8 cellular contexts compared by ENCODE assay signal in genomic region chr1:27154469-27154990, GRCh38. TPM values are rescaled to one million over a fixed set of nuclear protein-coding genes. Genes with fewer than 3 reads are reported as not detected.
DNase-seq lines count a peak whose midpoint lies in the region; ATAC-seq and TF ChIP-seq lines count a peak whose summit lies in the region.

No MANE protein-coding gene starts in this region.

- H3K9ac ChIP-seq in duodenal mucosa (ENCODE audit: low read depth in 1 of 2, low read length in 2 of 2): peak overlapping the region; percentile 93 to 95

- no TSS peak for BruUV-seq in Caco-2 (replicated peaks; lab: Mats Ljungman, UMichigan)

- no peaks in the 10 kb centered on the region for H3K9me3 ChIP-seq in Caco-2
- H3K9me3 ChIP-seq in KOPT-K1 (ENCODE audit: insufficient read depth, low read length, poor library complexity, severe bottlenecking): no peaks in the 10 kb centered on the region
- H3K9me3 ChIP-seq in duodenal mucosa (ENCODE audit: control insufficient read depth in 1 of 2, low read length in 2 of 2): no peaks in the 10 kb centered on the region

- H3K27me3 ChIP-seq in Caco-2 (replicated peaks; ENCODE audit: control insufficient read depth, insufficient read depth, low read length) (no peaks in the 10 kb centered on the region), duodenal mucosa (ENCODE audit: control insufficient read depth in 1 of 2, insufficient read depth in 2 of 2, low read length in 2 of 2) (no peaks in the 10 kb centered on the region)

- no peak for ATAC-seq in HG02642 (IDR thresholded peaks at IDR 0.05; ENCODE audit: poor library complexity, unreplicated experiment)
- no peak for ATAC-seq in GM18858 (IDR thresholded peaks at IDR 0.05; ENCODE audit: unreplicated experiment)

- CTCF ChIA-PET in Caco-2 (lab: Charles Lee) (interaction anchor here (0.5 to 1.4 kb wide), 11 partner anchors 9 to 920 kb away, joined by 3 to 9 read pairs (median 4); partner anchors contain the start of gene CEP85), GM10248 (lab: Yijun Ruan, JAX) (interaction anchor here (0.6 to 7.9 kb wide), 21 partner anchors 9 to 208 kb away, joined by 3 to 88 read pairs (median 3); no protein-coding TSS in a partner anchor)

- H3K27ac ChIP-seq in KOPT-K1 (ENCODE audit: low read depth, low read length, poor library complexity, severe bottlenecking) (peak overlapping the region; percentile 68), duodenal mucosa (ENCODE audit: low read depth, low read length) (peak overlapping the region; percentile 38)

- peaks cover 7% of the 10 kb centered on the region for H3K4me1 ChIP-seq in Caco-2
- H3K4me1 ChIP-seq in duodenal mucosa (ENCODE audit: control insufficient read depth in 1 of 2, insufficient read depth in 2 of 2, low read length in 2 of 2): peaks cover 53 to 54% of the 10 kb centered on the region in 2 donors

- H3K36me3 Mint-ChIP-seq in Caco-2 (ENCODE audit: insufficient read depth, unreplicated experiment) (peaks cover 18% of the 10 kb centered on the region), nephron (ENCODE audit: low read depth) (no peaks in the 10 kb centered on the region)

- H3K27ac Mint-ChIP-seq in Caco-2 (ENCODE audit: unreplicated experiment) (peak overlapping the region; percentile 89), nephron (peak overlapping the region; percentile 72 to 97 (median 86))

- POLR2A ChIA-PET in Caco-2 (lab: Charles Lee) (interaction anchor here (0.5 to 2.5 kb wide), 14 partner anchors 9 to 421 kb away, joined by 3 to 20 read pairs (median 4); partner anchors contain the start of gene GPATCH3), GM10248 (lab: Yijun Ruan, JAX) (interaction anchor here (0.5 to 3.6 kb wide), 23 partner anchors 9 to 1598 kb away, joined by 3 to 110 read pairs (median 4); partner anchors contain the start of genes FAM76A, GPN2 and WDTC1)

- H3K27me3 Mint-ChIP-seq in Caco-2 (ENCODE audit: insufficient read depth, unreplicated experiment): no peaks in the 10 kb centered on the region
- H3K27me3 Mint-ChIP-seq in nephron (ENCODE audit: low read depth): peaks cover 5% of the 10 kb centered on the region

- H3K4me3 ChIP-seq in Caco-2 (ENCODE audit: low read depth, low read length) (peak overlapping the region; percentile 61), duodenal mucosa (ENCODE audit: low read depth in 1 of 2, low read length in 2 of 2) (peak overlapping the region; percentile 74 to 82)

- H3K9me3 Mint-ChIP-seq in Caco-2 (ENCODE audit: unreplicated experiment) (no peaks in the 10 kb centered on the region), nephron (no peaks in the 10 kb centered on the region)

- H3K4me3 Mint-ChIP-seq in Caco-2 (ENCODE audit: unreplicated experiment): peak overlapping the region; percentile 91
- H3K4me3 Mint-ChIP-seq in nephron: peak overlapping the region; percentile 91 to 97 (median 92)

- DNase-seq in Caco-2: no peak
- DNase-seq in GM10248 (ENCODE audit: extremely low spot score): no peak
- no peak for DNase-seq in activated effector memory CD4-positive, alpha-beta T cell treated with Interleukin-2 at 50 U/mL for 16 hours

- H3K36me3 ChIP-seq in Caco-2 (ENCODE audit: control insufficient read depth, insufficient read depth, low read length) (no peaks in the 10 kb centered on the region), KOPT-K1 (ENCODE audit: insufficient read depth, low read length) (no peaks in the 10 kb centered on the region), duodenal mucosa (ENCODE audit: control insufficient read depth in 1 of 2, insufficient read depth in 2 of 2, low read length in 2 of 2) (no peaks in the 10 kb centered on the region)

- intact Hi-C loops in Caco-2 (cut with micrococcal nuclease; ENCODE audit: unreplicated experiment): no loop called here

- peaks cover 14% of the 10 kb centered on the region for H3K4me1 Mint-ChIP-seq in Caco-2 (ENCODE audit: low read depth, unreplicated experiment)
- H3K4me1 Mint-ChIP-seq in nephron: peaks cover 46% of the 10 kb centered on the region

- TF ChIP-seq CTCF in Caco-2 (IDR thresholded peaks at IDR 0.05; ENCODE audit: insufficient read depth in 1 of 2, low read depth in 1 of 2, low read length in 1 of 2, severe bottlenecking in 1 of 2, unreplicated experiment in 1 of 2) (no peak), nephron (IDR thresholded peaks at IDR 0.05; ENCODE audit: unreplicated experiment in 3 of 3) (no peak), GM10248 (IDR thresholded peaks at IDR 0.05; ENCODE audit: control extremely low read depth, extremely low read depth, low read depth, missing control alignments) (no peak)

RNA-seq across cellular contexts. Expression of gene SLC9A1, which starts 0.4 kb away (rescaled TPM):
- 28.9 and 31.0 TPM in 2 replicates for total RNA-seq in Caco-2 (2022)
